Comparison of ENCODE assay signal across 21 cellular contexts in genomic region chr16:86199871-86200700, GRCh38.
A peak's percentile ranks its signal among the peaks of the same experiment; 100 is the strongest.
DNase-seq lines count a peak whose midpoint lies in the region; ATAC-seq and TF ChIP-seq lines count a peak whose summit lies in the region.
"Had no signal": no experiment of that assay in that cellular context is flagged by ENCODE, and none has a peak within 500 bp of the region (broad histone marks: within the 10 kb centered on the region; RNA-seq: fewer than 3 reads in every experiment).

No MANE protein-coding gene starts in this region.

- no peak overlapping the region for H3K27ac Mint-ChIP-seq in nephron progenitor cell
- H3K27ac Mint-ChIP-seq: B cell had no signal

- TF ChIP-seq CTCF in nephron progenitor cell (IDR thresholded peaks at IDR 0.05) (no peak), GM10266 (IDR thresholded peaks at IDR 0.05; ENCODE audit: control insufficient read depth, insufficient read depth, low read depth, missing control alignments) (no peak)

- H3K27me3 Mint-ChIP-seq in nephron progenitor cell (ENCODE audit: low read depth, poor library complexity) = peaks cover 70% of the 10 kb centered on the region

- no peak for ATAC-seq in HG02852 (IDR thresholded peaks at IDR 0.05; ENCODE audit: unreplicated experiment)
- ATAC-seq: left ventricle myocardium superior, right lobe of liver had no signal

- peak overlapping the region; percentile 30 for H3K4me3 Mint-ChIP-seq in nephron progenitor cell
- H3K4me3 Mint-ChIP-seq: B cell had no signal

- no peaks in the 10 kb centered on the region for H3K36me3 Mint-ChIP-seq in nephron progenitor cell (ENCODE audit: low read depth)
- H3K36me3 Mint-ChIP-seq: naive B cell had no signal

- no peaks in the 10 kb centered on the region for H3K9me3 Mint-ChIP-seq in nephron progenitor cell

- DNase-seq in amniotic epithelial cell (ENCODE audit: low read depth) (peak; percentile 12), iris pigment epithelial cell (ENCODE audit: low read depth) (peak; percentile 68), nephron progenitor cell (no peak), NCI-H82 treated with DMSO at 0.1 percent for 48 hours (lab: John Stamatoyannopoulos, UW; ENCODE audit: unreplicated experiment) (no peak), GM10266 (ENCODE audit: extremely low spot score) (no peak)
- no peak for DNase-seq in central memory CD4-positive, alpha-beta T cell
- DNase-seq: activated CD8-positive, alpha-beta memory T cell treated with anti-CD3 and anti-CD28 coated beads, Interleukin-2, amount 50 U/mL, for 4 hours; caudate nucleus; dorsolateral prefrontal cortex; erythroblast; KG1; left ventricle myocardium superior; naive B cell; NCI-H1694 treated with DMSO at 0.1 percent for 48 hours; NCI-H2227 treated with DMSO at 0.1 percent for 48 hours; NCI-H774; OCI-M1; right lobe of liver; SIG-M5 had no signal

- peaks cover 77% of the 10 kb centered on the region for H3K4me1 Mint-ChIP-seq in nephron progenitor cell
- H3K4me1 Mint-ChIP-seq: B cell, naive B cell had no signal

Comparison
In these comparisons a context has a peak if more than half of its experiments do, and no peak if none do; other contexts are left out.
1. DNase-seq: peak in amniotic epithelial cell (single experiment) and iris pigment epithelial cell (single experiment); none in nephron progenitor cell (single experiment), central memory CD4-positive, alpha-beta T cell (single experiment), NCI-H82 treated with DMSO at 0.1 percent for 48 hours (single experiment) and GM10266 (single experiment).